ENCODE assay signal across 12 cellular contexts in the genomic region with DNA sequence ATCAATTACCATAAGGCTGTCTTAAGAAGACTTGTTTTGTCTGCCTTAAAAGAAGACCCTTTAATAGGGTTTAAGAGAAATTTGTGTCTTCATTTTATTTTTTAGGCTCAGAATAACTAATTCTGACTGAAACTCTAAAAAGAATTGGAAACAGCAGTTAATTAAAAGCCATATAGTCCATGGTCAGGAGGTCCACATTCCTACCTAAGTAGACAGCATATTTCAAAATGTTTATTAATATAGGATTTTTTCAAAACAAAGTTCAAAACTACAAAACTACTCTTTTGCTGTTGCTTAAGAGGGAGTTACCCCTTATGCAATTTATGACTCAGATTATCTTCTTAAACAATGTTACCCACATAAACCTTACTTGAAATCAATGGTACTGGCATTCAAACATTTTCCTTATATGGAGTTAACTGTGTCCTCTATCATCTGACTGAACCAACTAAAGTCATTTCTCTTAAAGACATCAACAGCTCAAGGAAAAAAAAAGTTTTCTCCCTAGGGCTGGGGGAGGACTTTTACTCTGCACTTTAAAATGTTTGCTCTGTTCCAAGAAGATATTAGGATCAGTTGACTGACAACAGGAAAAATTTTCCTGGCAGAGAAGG. TPM values are rescaled to one million over a fixed set of nuclear protein-coding genes. Genes with fewer than 3 reads are reported as not detected.
A peak's percentile ranks its signal among the peaks of the same experiment; 100 is the strongest.
DNase-seq lines count a peak whose midpoint lies in the region; ATAC-seq and TF ChIP-seq lines count a peak whose summit lies in the region.
"Had no signal": no experiment of that assay in that cellular context is flagged by ENCODE, and none has a peak within 500 bp of the region (broad histone marks: within the 10 kb centered on the region; RNA-seq: fewer than 3 reads in every experiment).

No MANE protein-coding gene starts in this region.

- H3K27me3 ChIP-seq in Karpas-422 (ENCODE audit: low read length) (no peaks in the 10 kb centered on the region; the same call in 1 of the 2 replicates), esophagus muscularis mucosa (no peaks in the 10 kb centered on the region), mesendoderm (ENCODE audit: insufficient read depth, low read length, poor library complexity) (no peaks in the 10 kb centered on the region)

- no peaks in the 10 kb centered on the region for H3K79me2 ChIP-seq in Karpas-422 (ENCODE audit: low read length)
- H3K79me2 ChIP-seq in mesendoderm (ENCODE audit: control insufficient read depth, insufficient read depth, low read length): no peaks in the 10 kb centered on the region

- no peak overlapping the region for H4K5ac ChIP-seq in mesendoderm (ENCODE audit: low read length)

- H3K4me3 ChIP-seq in Karpas-422 (ENCODE audit: low read length) (no peak overlapping the region), esophagus muscularis mucosa (no peak overlapping the region), mesendoderm (ENCODE audit: low read length) (no peak overlapping the region)

- intact Hi-C loops in esophagus muscularis mucosa (cut with DNase I): no loop called here

- H2AFZ ChIP-seq in Karpas-422 (ENCODE audit: low read length): no peak overlapping the region

- no peaks in the 10 kb centered on the region for H3K9me2 ChIP-seq in Karpas-422 (replicated peaks; ENCODE audit: insufficient read depth, low read length)

- H3K56ac ChIP-seq in mesendoderm (ENCODE audit: low read length): no peak overlapping the region

- TF ChIP-seq EP300 in esophagus muscularis mucosa (IDR thresholded peaks at IDR 0.05): no peak

- peak; percentile 53 for ATAC-seq in HG02610 (IDR thresholded peaks at IDR 0.05; ENCODE audit: unreplicated experiment)

- H3K4me1 ChIP-seq in Karpas-422 (ENCODE audit: low read length) (no peaks in the 10 kb centered on the region; the same call in 1 of the 2 replicates), esophagus muscularis mucosa (peaks cover 0 to 26% (median 22%) of the 10 kb centered on the region in 4 donors), mesendoderm (ENCODE audit: control insufficient read depth, low read depth, low read length) (no peaks in the 10 kb centered on the region)

- no peak overlapping the region for H2AK5ac ChIP-seq in mesendoderm (ENCODE audit: low read length)

- DNase-seq in AG08396 (ENCODE audit: low spot score) (peak; percentile 29), amniotic epithelial cell (ENCODE audit: low read depth) (peak; percentile 99), iris pigment epithelial cell (ENCODE audit: low read depth) (peak; percentile 96), Karpas-422 (no peak), DMS114 treated with DMSO at 0.1 percent for 48 hours (lab: John Stamatoyannopoulos, UW; ENCODE audit: unreplicated experiment) (no peak), esophagus muscularis mucosa (ENCODE audit: extremely low spot score) (no peak), mesendoderm (no peak)
- DNase-seq: CD8-positive, alpha-beta memory T cell; H7; NCI-H446 treated with DMSO at 0.1 percent for 48 hours; T-helper 1 cell had no signal

- no peaks in the 10 kb centered on the region for H4K20me1 ChIP-seq in Karpas-422 (ENCODE audit: insufficient read depth, low read depth, low read length)

- no peak for TF ChIP-seq CTCF in esophagus muscularis mucosa (IDR thresholded peaks at IDR 0.05)

- no peaks in the 10 kb centered on the region for H3K79me1 ChIP-seq in mesendoderm (ENCODE audit: low read length)

- H3K27ac ChIP-seq in Karpas-422 (ENCODE audit: low read length): no peak overlapping the region
- H3K27ac ChIP-seq in esophagus muscularis mucosa (replicated peaks in 1 of 4): peak overlapping the region in 1 of 4 donors; percentile 12
- H3K27ac ChIP-seq in mesendoderm (ENCODE audit: low read depth, low read length): no peak overlapping the region

- no peak overlapping the region for H3K23ac ChIP-seq in mesendoderm (ENCODE audit: low read length)

- H2BK120ac ChIP-seq in mesendoderm (ENCODE audit: low read depth, low read length): no peak overlapping the region

- H3K9me3 ChIP-seq in Karpas-422 (ENCODE audit: low read length): no peaks in the 10 kb centered on the region
- no peaks in the 10 kb centered on the region for H3K9me3 ChIP-seq in esophagus muscularis mucosa

- no peak overlapping the region for H4K8ac ChIP-seq in mesendoderm (ENCODE audit: low read depth, low read length)

- H3K4ac ChIP-seq in mesendoderm (ENCODE audit: low read depth, low read length): no peak overlapping the region

- no peak overlapping the region for H3K9ac ChIP-seq in Karpas-422 (ENCODE audit: low read length)
- H3K9ac ChIP-seq in mesendoderm (ENCODE audit: low read length): no peak overlapping the region

- H3K4me2 ChIP-seq in Karpas-422 (ENCODE audit: low read depth, low read length, poor library complexity, severe bottlenecking): no peak overlapping the region
- no peak overlapping the region for H3K4me2 ChIP-seq in mesendoderm (ENCODE audit: low read length)

- TF ChIP-seq POLR2A in esophagus muscularis mucosa (IDR thresholded peaks at IDR 0.05; ENCODE audit: low read depth): no peak

- no peak overlapping the region for H2BK15ac ChIP-seq in mesendoderm (replicated peaks; ENCODE audit: low read depth)

- H3K18ac ChIP-seq in mesendoderm (ENCODE audit: low read length): no peak overlapping the region

- H3K36me3 ChIP-seq in Karpas-422 (ENCODE audit: insufficient read depth, low read length) (no peaks in the 10 kb centered on the region), esophagus muscularis mucosa (no peaks in the 10 kb centered on the region), mesendoderm (ENCODE audit: control insufficient read depth, insufficient read depth, low read length) (no peaks in the 10 kb centered on the region)

- no peak overlapping the region for H2BK5ac ChIP-seq in mesendoderm (ENCODE audit: low read length)

RNA-seq across cellular contexts. Expression of gene NANOGP8, which starts 56.8 kb away (rescaled TPM):
- not detected in 2 replicates for total RNA-seq in Karpas-422 (2014; rRNA removed; shearing (Covaris generic); ENCODE audit: low replicate concordance)
- total RNA-seq in esophagus muscularis mucosa: 1 to 10 TPM in 1 of 4 donors, under 1 TPM in 2, not detected in 1; 0.63 to 3.3 (median 0.71) TPM
- polyA plus RNA-seq in mesendoderm (2013, experiment 1 of 2): 39.5 TPM
- polyA plus RNA-seq in mesendoderm (2013, experiment 2 of 2): 39.7 TPM
- total RNA-seq: CD8-positive, alpha-beta memory T cell had no signal
- polyA plus RNA-seq: CD8-positive, alpha-beta memory T cell had no signal

Comparison
In these comparisons a context has a peak if more than half of its experiments do, and no peak if none do; other contexts are left out.
1. DNase-seq: peak in AG08396 (single experiment), amniotic epithelial cell (single experiment) and iris pigment epithelial cell (single experiment); none in Karpas-422 (single experiment), DMS114 treated with DMSO at 0.1 percent for 48 hours (single experiment), esophagus muscularis mucosa (single experiment) and mesendoderm (single experiment).